In genomic region chr4:2007804-2008670, GRCh38 we compare ENCODE assay signal across 8 cellular contexts. TPM values are rescaled to one million over a fixed set of nuclear protein-coding genes. Genes with fewer than 3 reads are reported as not detected.
DNase-seq lines count a peak whose midpoint lies in the region; ATAC-seq and TF ChIP-seq lines count a peak whose summit lies in the region.

No MANE protein-coding gene starts in this region.

- 1% methylated on average over 55 to 57 of the region's 57 CpGs for WGBS in aorta, 2 donors

- H3K27me3 ChIP-seq in brain microvascular endothelial cell (replicated peaks) (no peaks in the 10 kb centered on the region), aorta (ENCODE audit: control insufficient read depth in 1 of 2, insufficient read depth in 2 of 2, low read length in 1 of 2) (no peaks in the 10 kb centered on the region)

- intact Hi-C loops in Right ventricle myocardium inferior (cut with DNase I) (loop anchor here (10.0 kb wide), 1 partner anchor 63 kb away; no protein-coding TSS in a partner anchor), Right ventricle myocardium superior (cut with DNase I) (no loop called here), aorta (cut with DNase I) (loop anchor here in 1 of 2 donors (10.0 kb wide), 1 partner anchor 153 kb away; the partner anchor contains the start of gene LETM1)

- ATAC-seq in Right ventricle myocardium inferior, result no peak
- no peak for ATAC-seq in Right ventricle myocardium superior (ENCODE audit: poor library complexity)
- no peak for ATAC-seq in aorta (ENCODE audit: low FRiP score)
- ATAC-seq in GM19351 (IDR thresholded peaks at IDR 0.05; ENCODE audit: unreplicated experiment), result no peak
- no peak for ATAC-seq in HG03460 (IDR thresholded peaks at IDR 0.05; ENCODE audit: unreplicated experiment)

- in situ Hi-C loops in brain microvascular endothelial cell (cut with HindIII; ENCODE audit: low pct_ligation_motif_present, low sequenced_read_pairs), result no loop called here

- TF ChIP-seq CTCF in brain microvascular endothelial cell (IDR thresholded peaks at IDR 0.05; ENCODE audit: low read depth, low read length, missing control alignments), result no peak

- H3K4me3 ChIP-seq in brain microvascular endothelial cell (ENCODE audit: low read depth, low read length) (peak overlapping the region; percentile 100), aorta (ENCODE audit: low read length in 2 of 2) (peak overlapping the region; percentile 68 to 69)

- peaks cover 0 to 2% of the 10 kb centered on the region in 2 donors for H3K4me1 ChIP-seq in aorta (ENCODE audit: control insufficient read depth in 1 of 2, insufficient read depth in 2 of 2, low read length in 2 of 2)

- H3K27ac ChIP-seq in brain microvascular endothelial cell, result peak overlapping the region; percentile 99
- H3K27ac ChIP-seq in aorta (ENCODE audit: low read depth in 1 of 2, low read length in 2 of 2), result no peak overlapping the region

- peaks cover 8% of the 10 kb centered on the region for H3K36me3 ChIP-seq in brain microvascular endothelial cell (replicated peaks)
- no peaks in the 10 kb centered on the region for H3K36me3 ChIP-seq in aorta (ENCODE audit: control insufficient read depth in 1 of 2, insufficient read depth in 2 of 2, low read length in 1 of 2)

- DNase-seq in Right ventricle myocardium inferior (ENCODE audit: missing footprints), result peak; percentile 68
- no peak for DNase-seq in Right ventricle myocardium superior
- no peak for DNase-seq in brain microvascular endothelial cell
- peak; percentile 26 to 33 for DNase-seq in lung microvascular endothelial cell (ENCODE audit: low read depth in 2 of 2)
- peak in 1 of 2 donors; percentile 78 for DNase-seq in aorta
- no peak for DNase-seq in stimulated activated CD4-positive, alpha-beta T cell treated with anti-CD3 and anti-CD28 coated beads, Interleukin-12 subunit alpha, Interleukin-12 subunit beta, amount 100 ng/mL, for 4 hours

- no peaks in the 10 kb centered on the region for H3K9me3 ChIP-seq in aorta (ENCODE audit: control insufficient read depth, low read length)

RNA-seq across cellular contexts. Expression of gene NELFA, which starts 0.7 kb away (rescaled TPM):
- total RNA-seq in Right ventricle myocardium inferior, result 10.8 TPM
- 10.4 TPM for total RNA-seq in Right ventricle myocardium superior
- 8.5 and 10.3 TPM in 2 replicates for total RNA-seq in lung microvascular endothelial cell
- total RNA-seq in aorta, result 10 to 100 TPM; 17.7 to 27.4 TPM
- polyA plus RNA-seq in aorta, result 10 to 100 TPM in 1 of 2 donors, 1 to 10 TPM in 1; 5.8 to 21.7 TPM

RNA-seq across cellular contexts. Expression of gene NAT8L, which starts 51.1 kb away (rescaled TPM):
- total RNA-seq in Right ventricle myocardium inferior (1.1 TPM), Right ventricle myocardium superior (1.00 TPM), lung microvascular endothelial cell (under 0.01 TPM in 2 replicates), aorta (under 1 TPM; 0.23 to 0.33 TPM)
- under 1 TPM; under 0.01 to 0.05 TPM for polyA plus RNA-seq in aorta

Comparison
In these comparisons a context has a peak if more than half of its experiments do, and no peak if none do; other contexts are left out.
1. DNase-seq: peak in Right ventricle myocardium inferior (single experiment) and lung microvascular endothelial cell (2 of 2); none in Right ventricle myocardium superior (single experiment), brain microvascular endothelial cell (single experiment) and stimulated activated CD4-positive, alpha-beta T cell treated with anti-CD3 and anti-CD28 coated beads, Interleukin-12 subunit alpha, Interleukin-12 subunit beta, amount 100 ng/mL, for 4 hours (single experiment).